ENCODE assay signal across 9 cellular contexts in the genomic region with DNA sequence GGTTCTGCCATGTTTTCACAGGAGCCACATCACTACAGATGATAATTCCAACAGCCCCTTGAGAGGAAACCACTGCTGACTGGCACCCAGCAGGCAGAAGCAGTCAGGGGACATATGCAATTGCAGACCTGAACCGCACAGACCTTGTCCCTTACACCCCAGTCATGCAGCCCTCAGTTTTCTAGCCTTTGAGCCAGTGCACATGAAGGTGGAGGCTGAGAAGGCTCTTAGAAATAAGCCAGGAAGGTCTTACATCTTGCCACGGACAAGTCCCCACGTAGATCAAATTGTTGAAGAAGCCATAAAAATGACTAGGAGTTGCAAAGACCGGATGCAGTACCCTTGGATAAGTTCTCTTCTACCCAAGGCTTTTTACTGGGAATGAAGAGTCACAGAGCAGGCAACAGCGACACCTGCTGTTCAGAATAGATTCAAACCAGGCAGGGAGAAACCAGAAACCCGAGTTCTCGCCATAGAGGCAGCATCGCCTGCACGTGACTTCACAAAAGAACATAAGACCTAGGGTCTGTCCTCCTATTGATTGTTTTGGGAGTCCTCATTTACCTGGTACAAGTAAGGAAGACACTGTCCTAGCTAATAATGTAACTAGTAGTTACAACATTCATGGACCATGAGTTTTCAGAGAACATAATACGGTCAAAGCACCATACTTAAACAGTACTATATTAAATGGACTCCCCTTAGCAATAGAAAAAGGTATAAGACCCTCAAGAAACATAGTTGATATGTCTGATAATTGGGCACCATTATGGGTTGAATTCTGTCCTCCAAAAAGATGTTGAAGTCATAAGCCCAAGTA. TPM values are rescaled to one million over a fixed set of nuclear protein-coding genes. Genes with fewer than 3 reads are reported as not detected.
DNase-seq lines count a peak whose midpoint lies in the region; ATAC-seq and TF ChIP-seq lines count a peak whose summit lies in the region.
"Had no signal": no experiment of that assay in that cellular context is flagged by ENCODE, and none has a peak within 500 bp of the region (broad histone marks: within the 10 kb centered on the region; RNA-seq: fewer than 3 reads in every experiment).

No MANE protein-coding gene starts in this region.

- H3K27ac ChIP-seq in esophagus muscularis mucosa (replicated peaks in 1 of 4) (no peak overlapping the region), stomach (no peak overlapping the region)

- H3K4me1 ChIP-seq in esophagus muscularis mucosa: peaks cover 0 to 2% (median 0%) of the 10 kb centered on the region in 4 donors
- no peaks in the 10 kb centered on the region for H3K4me1 ChIP-seq in stomach

- TF ChIP-seq CTCF in esophagus muscularis mucosa (IDR thresholded peaks at IDR 0.05) (peak; percentile 80 to 89 (median 87)), stomach (IDR thresholded peaks at IDR 0.05) (peak in 6 of 7 experiments; percentile 47 to 87 (median 79))

- TF ChIP-seq EP300 in esophagus muscularis mucosa (IDR thresholded peaks at IDR 0.05): no peak
- TF ChIP-seq EP300 in stomach (IDR thresholded peaks at IDR 0.05): no peak

- WGBS in esophagus muscularis mucosa: 23% methylated on average over 10 of the region's 10 CpGs
- WGBS in stomach, 5 donors: 16 to 20% (median 19%) methylated on average over 10 of the region's 10 CpGs

- H3K36me3 Mint-ChIP-seq in natural killer cell treated with Interleukin-12 subunit alpha and Interleukin-12 subunit beta and Interleukin-15 and Interleukin-18, amount 100 ng/mL, for 72 hours: no peaks in the 10 kb centered on the region

- H3K27me3 Mint-ChIP-seq in natural killer cell treated with Interleukin-12 subunit alpha and Interleukin-12 subunit beta and Interleukin-15 and Interleukin-18, amount 100 ng/mL, for 72 hours: peaks cover 9 to 14% of the 10 kb centered on the region in 2 donors

- H3K27ac Mint-ChIP-seq in natural killer cell treated with Interleukin-12 subunit alpha and Interleukin-12 subunit beta and Interleukin-15 and Interleukin-18, amount 100 ng/mL, for 72 hours: no peak overlapping the region
- H3K27ac Mint-ChIP-seq: stimulated activated naive CD8-positive, alpha-beta T cell treated with anti-CD3 and anti-CD28 coated beads, Interleukin-15, Interleukin-2, amounts not matched to agents 100 ng/mL and 50 ng/mL, for 24 hours had no signal

- TF ChIP-seq POLR2A in esophagus muscularis mucosa (IDR thresholded peaks at IDR 0.05; ENCODE audit: low read depth) (no peak), stomach (IDR thresholded peaks at IDR 0.05) (no peak)

- H3K27me3 ChIP-seq in esophagus muscularis mucosa (peaks cover 0 to 4% (median 0%) of the 10 kb centered on the region in 4 donors), stomach (peaks cover 0 to 7% (median 0%) of the 10 kb centered on the region in 3 donors)

- H3K4me1 Mint-ChIP-seq in natural killer cell treated with Interleukin-12 subunit alpha and Interleukin-12 subunit beta and Interleukin-15 and Interleukin-18, amount 100 ng/mL, for 72 hours (ENCODE audit: low read depth in 2 of 2): no peaks in the 10 kb centered on the region

- H3K9me3 Mint-ChIP-seq in natural killer cell treated with Interleukin-12 subunit alpha and Interleukin-12 subunit beta and Interleukin-15 and Interleukin-18, amount 100 ng/mL, for 72 hours: no peaks in the 10 kb centered on the region
- H3K9me3 Mint-ChIP-seq: stimulated activated naive CD8-positive, alpha-beta T cell treated with anti-CD3 and anti-CD28 coated beads, Interleukin-15, Interleukin-2, amounts not matched to agents 100 ng/mL and 50 ng/mL, for 24 hours had no signal

- H3K4me3 Mint-ChIP-seq in natural killer cell treated with Interleukin-12 subunit alpha and Interleukin-12 subunit beta and Interleukin-15 and Interleukin-18, amount 100 ng/mL, for 72 hours: no peak overlapping the region
- H3K4me3 Mint-ChIP-seq: stimulated activated naive CD8-positive, alpha-beta T cell treated with anti-CD3 and anti-CD28 coated beads, Interleukin-15, Interleukin-2, amounts not matched to agents 100 ng/mL and 50 ng/mL, for 24 hours had no signal

- H3K36me3 ChIP-seq in esophagus muscularis mucosa (no peaks in the 10 kb centered on the region), stomach (no peaks in the 10 kb centered on the region)

- DNase-seq in activated gamma-delta T cell treated with Interleukin-2 at 50 U/mL for 16 hours (peak; percentile 54), activated gamma-delta T cell (lab: John Stamatoyannopoulos, UW) (no peak), HS-5 (ENCODE audit: low read depth) (peak; percentile 60), NCI-H82 treated with DMSO at 0.1 percent for 48 hours (lab: John Stamatoyannopoulos, UW; ENCODE audit: unreplicated experiment) (peak; percentile 82), activated T-cell treated with anti-CD3 and anti-CD28 coated beads for 1 hour (ENCODE audit: low read depth) (peak; percentile 34), esophagus muscularis mucosa (ENCODE audit: extremely low spot score) (no peak), stomach (peak; percentile 73)
- peak; percentile 65 for DNase-seq in natural killer cell treated with Interleukin-12 subunit alpha and Interleukin-12 subunit beta and Interleukin-15 and Interleukin-18, amount 100 ng/mL, for 72 hours (ENCODE audit: low spot score)

- no peaks in the 10 kb centered on the region for H3K9me3 ChIP-seq in esophagus muscularis mucosa
- no peaks in the 10 kb centered on the region for H3K9me3 ChIP-seq in stomach

- intact Hi-C loops in esophagus muscularis mucosa (cut with DNase I) (loop anchor here (1.0 kb wide), 1 partner anchor 378 kb away; no protein-coding TSS in a partner anchor), stomach (cut with DNase I; ENCODE audit: low total_unique reads) (loop anchor here (5.0 kb wide), 1 partner anchor 382 kb away; no protein-coding TSS in a partner anchor)

- H3K4me3 ChIP-seq in esophagus muscularis mucosa (no peak overlapping the region), stomach (no peak overlapping the region)

- ATAC-seq in natural killer cell treated with Interleukin-12 subunit alpha and Interleukin-12 subunit beta and Interleukin-15 and Interleukin-18, amount 100 ng/mL, for 72 hours: peak; percentile 62 to 73

RNA-seq across cellular contexts. Expression of a gene that starts 11.1 kb away (rescaled TPM):
- total RNA-seq in esophagus muscularis mucosa (1 to 10 TPM; 1.6 to 2.2 (median 1.6) TPM), stomach (1 to 10 TPM in 1 of 5 donors, not detected in 4; 1.6 TPM)
- 1 to 10 TPM; 1.2 to 4.1 TPM for total RNA-seq in natural killer cell treated with Interleukin-12 subunit alpha and Interleukin-12 subunit beta and Interleukin-15 and Interleukin-18, amount 100 ng/mL, for 72 hours
- polyA plus RNA-seq in stomach: under 1 TPM in 1 of 3 donors, not detected in 2; 0.13 TPM

Comparison
In these comparisons a context has a peak if more than half of its experiments do, and no peak if none do; other contexts are left out.
1. DNase-seq: peak in activated gamma-delta T cell treated with Interleukin-2 at 50 U/mL for 16 hours (single experiment), HS-5 (single experiment), NCI-H82 treated with DMSO at 0.1 percent for 48 hours (single experiment), activated T-cell treated with anti-CD3 and anti-CD28 coated beads for 1 hour (single experiment), natural killer cell treated with Interleukin-12 subunit alpha and Interleukin-12 subunit beta and Interleukin-15 and Interleukin-18, amount 100 ng/mL, for 72 hours (single experiment) and stomach (single experiment); none in activated gamma-delta T cell (single experiment) and esophagus muscularis mucosa (single experiment).